ENCODE assay signal across 1 cellular context in genomic region chr10:71404510-71405295, GRCh38.
TF ChIP-seq lines count a peak whose summit lies in the region.

No MANE protein-coding gene starts in this region.

TF ChIP-seq in H1, 55 proteins besides CTCF, POLR2A, EP300 and RAD21:
- TF ChIP-seq ATF2 (IDR thresholded peaks at IDR 0.05; ENCODE audit: low read length) (no peak), FOSL1 (IDR thresholded peaks at IDR 0.05; ENCODE audit: insufficient read depth, low read depth, low read length) (no peak), CTBP2 (IDR thresholded peaks at IDR 0.05; ENCODE audit: borderline replicate concordance, insufficient read depth, insufficient read length, low read length) (no peak), RXRA (IDR thresholded peaks at IDR 0.05; ENCODE audit: insufficient read depth, low read depth, low read length) (no peak)
- TF ChIP-seq, protein P1, sequence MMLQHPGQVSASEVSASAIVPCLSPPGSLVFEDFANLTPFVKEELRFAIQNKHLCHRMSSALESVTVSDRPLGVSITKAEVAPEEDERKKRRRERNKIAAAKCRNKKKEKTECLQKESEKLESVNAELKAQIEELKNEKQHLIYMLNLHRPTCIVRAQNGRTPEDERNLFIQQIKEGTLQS (IDR thresholded peaks at IDR 0.05; ENCODE audit: insufficient read depth, low read depth, low read length): no peak
